8 cellular contexts compared by ENCODE assay signal in genomic region chr6:154928325-154928922, GRCh38.
DNase-seq lines count a peak whose midpoint lies in the region; ATAC-seq and TF ChIP-seq lines count a peak whose summit lies in the region.

No MANE protein-coding gene starts in this region.

- ATAC-seq in HG02852 (IDR thresholded peaks at IDR 0.05; ENCODE audit: unreplicated experiment) (peak; percentile 75), right lobe of liver (peak; percentile 82 to 92 (median 88)), HG03457 (IDR thresholded peaks at IDR 0.05; ENCODE audit: unreplicated experiment) (no peak)

- DNase-seq in GM04504 (ENCODE audit: low read depth) = peak; percentile 44
- DNase-seq in NCI-H2196 treated with DMSO at 0.1 percent for 48 hours (lab: John Stamatoyannopoulos, UW; ENCODE audit: unreplicated experiment) = peak; percentile 19
- DNase-seq in activated CD4-positive, CD25-positive, alpha-beta regulatory T cell treated with anti-CD3 and anti-CD28 coated beads, Interleukin-2, amount 50 U/mL, for 16 hours (ENCODE audit: low read depth, low spot score) = peak; percentile 32
- DNase-seq in cerebellar cortex (ENCODE audit: low spot score) = peak; percentile 79
- DNase-seq in right lobe of liver = peak in 2 of 3 donors; percentile 39 to 59
- peak; percentile 21 for DNase-seq in stimulated activated CD8-positive, alpha-beta memory T cell treated with anti-CD3 and anti-CD28 coated beads, Interleukin-15, amount 100 ng/mL, for 1 hour (ENCODE audit: low read depth)

- H3K36me3 ChIP-seq in right lobe of liver = no peaks in the 10 kb centered on the region

- H3K27ac ChIP-seq in right lobe of liver = no peak overlapping the region

- intact Hi-C loops in right lobe of liver (cut with DNase I) = loop anchor here in 1 of 2 donors (10.0 kb wide), 1 partner anchor 246 kb away; no protein-coding TSS in a partner anchor

- 6% methylated on average over 5 of the region's 5 CpGs for WGBS in right lobe of liver (ENCODE audit: insufficient coverage, low coverage, low lambda C conversion rate, missing lambda C conversion rate)

- H3K4me3 ChIP-seq in right lobe of liver = no peak overlapping the region

- no peaks in the 10 kb centered on the region for H3K9me3 ChIP-seq in right lobe of liver

- H3K4me1 ChIP-seq in right lobe of liver = peaks cover 0 to 3% (median 0%) of the 10 kb centered on the region in 4 donors

- TF ChIP-seq CTCF in right lobe of liver (IDR thresholded peaks at IDR 0.05) = peak; percentile 76 to 82 (median 78)

- no peak for TF ChIP-seq POLR2A in right lobe of liver (IDR thresholded peaks at IDR 0.05)

- H3K27me3 ChIP-seq in right lobe of liver = no peaks in the 10 kb centered on the region

Comparison
In these comparisons a context has a peak if more than half of its experiments do, and no peak if none do; other contexts are left out.
1. DNase-seq: peak in every context shown above with its lines; median percentile 79 in cerebellar cortex; 49 in right lobe of liver; 44 in GM04504; 32 in activated CD4-positive, CD25-positive, alpha-beta regulatory T cell treated with anti-CD3 and anti-CD28 coated beads, Interleukin-2, amount 50 U/mL, for 16 hours; 21 in stimulated activated CD8-positive, alpha-beta memory T cell treated with anti-CD3 and anti-CD28 coated beads, Interleukin-15, amount 100 ng/mL, for 1 hour; 19 in NCI-H2196 treated with DMSO at 0.1 percent for 48 hours.